8 cellular contexts compared by ENCODE assay signal in genomic region chr12:13173537-13173936, GRCh38. TPM values are rescaled to one million over a fixed set of nuclear protein-coding genes. Genes with fewer than 3 reads are reported as not detected.
DNase-seq lines count a peak whose midpoint lies in the region; ATAC-seq, FAIRE-seq and TF ChIP-seq lines count a peak whose summit lies in the region.

No MANE protein-coding gene starts in this region.

- peak overlapping the region; percentile 79 for H3K4me2 ChIP-seq in astrocyte (ENCODE audit: low read length)
- H3K4me2 ChIP-seq in OCI-LY7 (ENCODE audit: low read length), result no peak overlapping the region

- no TSS peak for BruUV-seq in OCI-LY7 (replicated peaks; lab: Mats Ljungman, UMichigan)

- no peaks in the 10 kb centered on the region for H3K36me3 Mint-ChIP-seq in astrocyte (ENCODE audit: low read depth, unreplicated experiment)

- no peak overlapping the region for H3K4me3 Mint-ChIP-seq in astrocyte (ENCODE audit: unreplicated experiment)
- H3K4me3 Mint-ChIP-seq in stimulated activated naive CD8-positive, alpha-beta T cell treated with anti-CD3 and anti-CD28 coated beads, Interleukin-15, amount 100 ng/mL, for 72 hours, result peak overlapping the region in 1 of 2 donors; percentile 37

- ATAC-seq in GM21390 (IDR thresholded peaks at IDR 0.05; ENCODE audit: unreplicated experiment) (peak; percentile 96), HG03565 (IDR thresholded peaks at IDR 0.05; ENCODE audit: unreplicated experiment) (peak; percentile 90)
- ATAC-seq in stimulated activated naive CD8-positive, alpha-beta T cell treated with anti-CD3 and anti-CD28 coated beads, Interleukin-15, amount 100 ng/mL, for 72 hours, result peak; percentile 94

- peak overlapping the region; percentile 88 for H3K27ac Mint-ChIP-seq in astrocyte (ENCODE audit: unreplicated experiment)
- H3K27ac Mint-ChIP-seq in stimulated activated naive CD8-positive, alpha-beta T cell treated with anti-CD3 and anti-CD28 coated beads, Interleukin-15, amount 100 ng/mL, for 72 hours, result no peak overlapping the region

- peak overlapping the region; percentile 74 for H3K9ac ChIP-seq in astrocyte (ENCODE audit: low read length)

- CTCF ChIA-PET in OCI-LY7 (lab: Charles Lee; ENCODE audit: unreplicated experiment), result interaction anchor here (0.6 kb wide), 1 partner anchor 351 kb away, joined by 3 read pairs; no protein-coding TSS in a partner anchor

- H3K4me1 Mint-ChIP-seq in astrocyte (ENCODE audit: low read depth, unreplicated experiment), result peaks cover 50% of the 10 kb centered on the region
- peaks cover 24% of the 10 kb centered on the region for H3K4me1 Mint-ChIP-seq in stimulated activated naive CD8-positive, alpha-beta T cell treated with anti-CD3 and anti-CD28 coated beads, Interleukin-15, amount 100 ng/mL, for 72 hours

- H3K4me1 ChIP-seq in astrocyte (ENCODE audit: insufficient read depth, low read length), result peaks cover 63% of the 10 kb centered on the region
- H3K4me1 ChIP-seq in OCI-LY7 (ENCODE audit: insufficient read depth, low read length, poor library complexity, severe bottlenecking), result no peaks in the 10 kb centered on the region

- peak overlapping the region; percentile 88 for H3K27ac ChIP-seq in astrocyte (ENCODE audit: low read depth, low read length)
- no peak overlapping the region for H3K27ac ChIP-seq in OCI-LY7 (ENCODE audit: low read depth, low read length, poor library complexity, severe bottlenecking)

- POLR2A ChIA-PET in OCI-LY7 (lab: Charles Lee), result interaction anchor here (0.7 to 1.2 kb wide), 2 partner anchors 13 to 71 kb away, joined by 3 read pairs; no protein-coding TSS in a partner anchor

- DNase-seq in G401 (ENCODE audit: low spot score), result peak; percentile 55
- peak; percentile 95 for DNase-seq in astrocyte (ENCODE audit: low read depth)
- DNase-seq in islet precursor cell, result peak; percentile 93
- DNase-seq in stimulated activated naive CD8-positive, alpha-beta T cell treated with anti-CD3 and anti-CD28 coated beads, Interleukin-15, amount 100 ng/mL, for 72 hours, result peak in 1 of 2 donors; percentile 47
- no peak for DNase-seq in OCI-LY7 (ENCODE audit: low spot score)
- DNase-seq in NCI-H748 (lab: John Stamatoyannopoulos, UW; ENCODE audit: unreplicated experiment), result no peak

- no peaks in the 10 kb centered on the region for H3K27me3 ChIP-seq in astrocyte (ENCODE audit: insufficient read depth, low read length)

- FAIRE-seq in astrocyte (lab: Jason Lieb, UNC), result peak; percentile 98

- H3K79me2 ChIP-seq in astrocyte (ENCODE audit: insufficient read depth, low read length) (no peaks in the 10 kb centered on the region), OCI-LY7 (ENCODE audit: insufficient read depth, low read depth, low read length) (no peaks in the 10 kb centered on the region)

- H4K20me1 ChIP-seq in astrocyte (ENCODE audit: insufficient read depth, low read length) (no peaks in the 10 kb centered on the region), OCI-LY7 (ENCODE audit: insufficient read depth, low read length) (no peaks in the 10 kb centered on the region)

- intact Hi-C loops in OCI-LY7 (cut with micrococcal nuclease; ENCODE audit: unreplicated experiment), result no loop called here

- no peaks in the 10 kb centered on the region for H3K9me2 ChIP-seq in OCI-LY7 (ENCODE audit: insufficient read depth, low read length)

- H3K9me3 ChIP-seq in astrocyte (ENCODE audit: insufficient read depth, low read depth, low read length) (no peaks in the 10 kb centered on the region), OCI-LY7 (ENCODE audit: low read length) (no peaks in the 10 kb centered on the region)

- H3K27me3 Mint-ChIP-seq in astrocyte (ENCODE audit: low read depth, unreplicated experiment), result no peaks in the 10 kb centered on the region
- peaks cover 22% of the 10 kb centered on the region for H3K27me3 Mint-ChIP-seq in stimulated activated naive CD8-positive, alpha-beta T cell treated with anti-CD3 and anti-CD28 coated beads, Interleukin-15, amount 100 ng/mL, for 72 hours

- H3K4me3 ChIP-seq in astrocyte (ENCODE audit: insufficient read depth, low read depth, low read length) (peak overlapping the region; percentile 24), OCI-LY7 (ENCODE audit: low read depth, low read length, poor library complexity, severe bottlenecking) (no peak overlapping the region)

- H3K9me3 Mint-ChIP-seq in astrocyte (ENCODE audit: unreplicated experiment), result no peaks in the 10 kb centered on the region
- H3K9me3 Mint-ChIP-seq in stimulated activated naive CD8-positive, alpha-beta T cell treated with anti-CD3 and anti-CD28 coated beads, Interleukin-15, amount 100 ng/mL, for 72 hours, result no peaks in the 10 kb centered on the region

- TF ChIP-seq CTCF in astrocyte (IDR thresholded peaks at IDR 0.05; ENCODE audit: insufficient read depth, low read depth, low read length) (no peak), OCI-LY7 (conservative IDR thresholded peaks at IDR 0.05; ENCODE audit: low read length) (no peak)

- H3K36me3 ChIP-seq in astrocyte (ENCODE audit: insufficient read depth, low read length) (no peaks in the 10 kb centered on the region), OCI-LY7 (ENCODE audit: insufficient read depth, low read length) (no peaks in the 10 kb centered on the region)

- in situ Hi-C loops in G401 (cut with HindIII; ENCODE audit: low sequenced_read_pairs), result no loop called here

- H2AFZ ChIP-seq in astrocyte (ENCODE audit: low read depth, low read length) (peak overlapping the region; percentile 20), OCI-LY7 (ENCODE audit: low read length) (no peak overlapping the region)

RNA-seq across cellular contexts. Expression of gene EMP1, which starts 23.0 kb away (rescaled TPM):
- total RNA-seq in G401 (2014; rRNA removed; shearing (Covaris generic)), result 607 and 806 TPM in 2 replicates
- 57.6 and 71.7 TPM in 2 replicates for total RNA-seq in astrocyte
- total RNA-seq in OCI-LY7 (2014; rRNA removed; shearing (Covaris generic)), result 0.03 TPM in 1 of 2 replicates, not detected in the other
- total RNA-seq in OCI-LY7 (2022), result 0.40 TPM in 1 of 2 replicates, not detected in the other

Comparison
In these comparisons a context has a peak if more than half of its experiments do, and no peak if none do; other contexts are left out.
1. DNase-seq: peak in G401 (single experiment), astrocyte (single experiment) and islet precursor cell (single experiment); none in OCI-LY7 (single experiment) and NCI-H748 (single experiment).
2. RNA of gene EMP1, which starts 23.0 kb away (total RNA-seq): 607 to 806 TPM in G401 and 57.6 to 71.7 TPM in astrocyte; 0.03 to 0.40 TPM in OCI-LY7; every median in the first group is over 10 times any median in the second.
3. Peak in every context shown above with its lines, with median percentiles within 50 percentile points of each other: ATAC-seq.